Comparison of ENCODE assay signal across 24 cellular contexts in genomic region chr5:111596705-111597104, GRCh38.
"Had no signal": no experiment of that assay in that cellular context is flagged by ENCODE, and none has a peak within 500 bp of the region (broad histone marks: within the 10 kb centered on the region; RNA-seq: fewer than 3 reads in every experiment).

No MANE protein-coding gene starts in this region.

- H3K9me3 Mint-ChIP-seq: activated CD4-positive, alpha-beta T cell treated with anti-CD3 and anti-CD28 coated beads, Interleukin-2, amount 10 ng/mL, durations not matched to agents 7 days and 5 days had no signal

- H3K9me3 ChIP-seq: adrenal gland, SJCRH30, SK-N-SH had no signal

- H3K4me1 ChIP-seq: adrenal gland, SJCRH30 had no signal

- H3K4me1 Mint-ChIP-seq: activated CD4-positive, alpha-beta memory T cell treated with anti-CD3 and anti-CD28 coated beads, Interleukin-2, amount 10 ng/mL, durations not matched to agents 7 days and 5 days; activated CD4-positive, alpha-beta T cell treated with anti-CD3 and anti-CD28 coated beads, Interleukin-2, amount 10 ng/mL, durations not matched to agents 7 days and 5 days; activated naive CD8-positive, alpha-beta T cell treated with anti-CD3 and anti-CD28 coated beads, Interleukin-2, amount 10 ng/mL, durations not matched to agents 7 days and 5 days had no signal

- H3K27ac ChIP-seq: adrenal gland, KMS-11, SJCRH30, VCaP had no signal

- H3K4me3 ChIP-seq: adrenal gland, MG63, SJCRH30 had no signal

- H3K4me2 ChIP-seq: KMS-11, SK-N-SH had no signal

- DNase-seq: activated CD4-positive, alpha-beta memory T cell treated with anti-CD3 and anti-CD28 coated beads, Interleukin-2, amount 10 ng/mL, durations not matched to agents 7 days and 5 days; activated CD4-positive, alpha-beta T cell treated with anti-CD3 and anti-CD28 coated beads, Interleukin-2, amount 10 ng/mL, durations not matched to agents 7 days and 5 days; activated CD4-positive, CD25-positive, alpha-beta regulatory T cell; activated CD8-positive, alpha-beta memory T cell treated with anti-CD3 and anti-CD28 coated beads, Interleukin-2, amount 50 U/mL, for 4 hours; activated naive CD4-positive, alpha-beta T cell treated with anti-CD3 and anti-CD28 coated beads, Interleukin-2, amount 50 U/mL, for 16 hours; activated naive CD8-positive, alpha-beta T cell treated with anti-CD3 and anti-CD28 coated beads, Interleukin-2, amount 10 ng/mL, durations not matched to agents 7 days and 5 days; adrenal gland; anterior cingulate cortex; MG63; MV-4-11; NCI-H1092 treated with DMSO at 0.1 percent for 48 hours; NCI-H1417 treated with DMSO at 0.1 percent for 48 hours; NCI-H1694; NCI-H2029; NCI-H345; NCI-H510A; NCI-H526 treated with DMSO at 0.1 percent for 48 hours; PC-3; SJCRH30; SK-N-SH; T-helper 1 cell had no signal

- H3K36me3 Mint-ChIP-seq: activated naive CD8-positive, alpha-beta T cell treated with anti-CD3 and anti-CD28 coated beads, Interleukin-2, amount 10 ng/mL, durations not matched to agents 7 days and 5 days had no signal

- H3K9ac ChIP-seq: KMS-11, SK-N-SH had no signal

- ATAC-seq: PC-3, Right ventricle myocardium inferior had no signal

- H3K4me3 Mint-ChIP-seq: activated CD4-positive, alpha-beta memory T cell treated with anti-CD3 and anti-CD28 coated beads, Interleukin-2, amount 10 ng/mL, durations not matched to agents 7 days and 5 days; activated CD4-positive, alpha-beta T cell treated with anti-CD3 and anti-CD28 coated beads, Interleukin-2, amount 10 ng/mL, durations not matched to agents 7 days and 5 days; activated naive CD8-positive, alpha-beta T cell treated with anti-CD3 and anti-CD28 coated beads, Interleukin-2, amount 10 ng/mL, durations not matched to agents 7 days and 5 days had no signal

- H3K27me3 Mint-ChIP-seq: activated CD4-positive, alpha-beta memory T cell treated with anti-CD3 and anti-CD28 coated beads, Interleukin-2, amount 10 ng/mL, durations not matched to agents 7 days and 5 days; activated naive CD8-positive, alpha-beta T cell treated with anti-CD3 and anti-CD28 coated beads, Interleukin-2, amount 10 ng/mL, durations not matched to agents 7 days and 5 days had no signal

- H3K27ac Mint-ChIP-seq: activated CD4-positive, alpha-beta memory T cell treated with anti-CD3 and anti-CD28 coated beads, Interleukin-2, amount 10 ng/mL, durations not matched to agents 7 days and 5 days; activated CD4-positive, alpha-beta T cell treated with anti-CD3 and anti-CD28 coated beads, Interleukin-2, amount 10 ng/mL, durations not matched to agents 7 days and 5 days; activated naive CD8-positive, alpha-beta T cell treated with anti-CD3 and anti-CD28 coated beads, Interleukin-2, amount 10 ng/mL, durations not matched to agents 7 days and 5 days had no signal

- H3K36me3 ChIP-seq: adrenal gland, MG63, SJCRH30 had no signal

- H3K27me3 ChIP-seq: adrenal gland, MG63, SJCRH30 had no signal
